11 cellular contexts compared by ENCODE assay signal in genomic region chr16:54706406-54706805, GRCh38.
"Had no signal": no experiment of that assay in that cellular context is flagged by ENCODE, and none has a peak within 500 bp of the region (broad histone marks: within the 10 kb centered on the region; RNA-seq: fewer than 3 reads in every experiment).

No MANE protein-coding gene starts in this region.

- H3K9me3 ChIP-seq: HAP-1 had no signal

- DNase-seq: GM23248, GOT3, H7, H9, HCEC 1CT, HFFc6 had no signal

- H3K4me3 ChIP-seq: GM23248, GM23338, HAP-1 had no signal

- FAIRE-seq: H1, H54 had no signal

- H2AFZ ChIP-seq: GM23248, GM23338 had no signal

- H3K4me2 ChIP-seq: GM23338 had no signal

- H3K4me1 ChIP-seq: HAP-1 had no signal

- ATAC-seq: GM23338, HCT116 had no signal

- H3K27ac ChIP-seq: GM23248 had no signal

- H3K36me3 ChIP-seq: HAP-1 had no signal

- H3K9ac ChIP-seq: GM23248 had no signal
